In the genomic region with DNA sequence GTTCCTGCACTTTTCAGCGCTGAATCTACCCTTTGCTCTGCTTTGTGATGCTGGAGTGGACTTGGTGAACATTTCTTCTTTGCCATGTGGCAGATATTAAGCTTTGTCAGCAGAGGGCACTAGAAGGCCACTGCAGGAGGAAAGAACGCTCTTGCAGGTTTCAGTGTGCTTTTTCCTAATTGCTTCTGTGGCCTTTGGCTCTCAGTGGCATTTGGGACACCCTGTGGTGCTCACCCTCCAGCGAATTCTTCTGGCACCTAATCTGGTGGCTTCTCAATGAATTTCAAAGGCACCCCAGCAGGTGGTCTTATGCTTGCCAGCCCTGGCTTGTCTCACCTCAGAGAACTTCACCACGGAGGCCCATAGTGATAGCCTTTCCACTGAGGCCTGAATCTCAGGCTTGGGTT, we compare ENCODE assay signal across 8 cellular contexts.
A peak's percentile ranks its signal among the peaks of the same experiment; 100 is the strongest.
DNase-seq lines count a peak whose midpoint lies in the region; ATAC-seq and TF ChIP-seq lines count a peak whose summit lies in the region.

No MANE protein-coding gene starts in this region.

- peaks cover 1% of the 10 kb centered on the region for H3K4me1 Mint-ChIP-seq in Calu3 (ENCODE audit: low read depth, unreplicated experiment)
- H3K4me1 Mint-ChIP-seq in activated T-cell treated with anti-CD3 and anti-CD28 coated beads, Interleukin-2, amount 50 U/mL, for 72 hours (ENCODE audit: low read depth) = no peaks in the 10 kb centered on the region

- no peak for TF ChIP-seq CTCF in Calu3 (IDR thresholded peaks at IDR 0.05; ENCODE audit: unreplicated experiment)
- peak; percentile 74 for TF ChIP-seq CTCF in HFF-Myc (IDR thresholded peaks at IDR 0.05; ENCODE audit: low read depth, low read length, missing control alignments)
- peak; percentile 73 for TF ChIP-seq CTCF in hepatocyte (IDR thresholded peaks at IDR 0.05; ENCODE audit: poor library complexity)

- no TSS peak for BruUV-seq in Calu3 (replicated peaks; lab: Mats Ljungman, UMichigan)

- H4K20me1 ChIP-seq in hepatocyte (ENCODE audit: insufficient read depth, poor library complexity, severe bottlenecking) = no peaks in the 10 kb centered on the region

- H3K9me3 ChIP-seq in hepatocyte (ENCODE audit: low read depth) = no peaks in the 10 kb centered on the region

- CTCF ChIA-PET in Calu3 (lab: Charles Lee) = interaction anchor here (0.9 to 2.4 kb wide), 4 partner anchors 9 to 379 kb away, joined by 3 to 8 read pairs (median 3); no protein-coding TSS in a partner anchor

- H3K36me3 ChIP-seq in hepatocyte (replicated peaks; ENCODE audit: insufficient read depth, low read depth) = no peaks in the 10 kb centered on the region

- DNase-seq in Calu3 (peak; percentile 40), HFF-Myc (ENCODE audit: extremely low read depth, low read depth) (peak; percentile 11), NCI-H526 treated with DMSO at 0.1 percent for 48 hours (lab: John Stamatoyannopoulos, UW) (peak; percentile 7), hepatocyte (ENCODE audit: low spot score) (peak; percentile 58)
- DNase-seq in activated T-cell treated with anti-CD3 and anti-CD28 coated beads, Interleukin-2, amount 50 U/mL, for 72 hours = peak; percentile 42 to 45
- DNase-seq in stimulated activated CD4-positive, alpha-beta T cell treated with anti-CD3 and anti-CD28 coated beads, Interleukin-12 subunit alpha, Interleukin-12 subunit beta, amount 100 ng/mL, for 4 hours = peak; percentile 7

- H3K27ac Mint-ChIP-seq in Calu3 (ENCODE audit: unreplicated experiment) = no peak overlapping the region
- no peak overlapping the region for H3K27ac Mint-ChIP-seq in activated T-cell treated with anti-CD3 and anti-CD28 coated beads, Interleukin-2, amount 50 U/mL, for 72 hours

- ATAC-seq in activated T-cell treated with anti-CD3 and anti-CD28 coated beads, Interleukin-2, amount 50 U/mL, for 72 hours (replicated peaks in 1 of 2) = peak; percentile 50 to 58
- ATAC-seq in GM21447 (IDR thresholded peaks at IDR 0.05; ENCODE audit: unreplicated experiment) = no peak
- no peak for ATAC-seq in HG03378 (IDR thresholded peaks at IDR 0.05; ENCODE audit: unreplicated experiment)

- no peak overlapping the region for H3K4me2 ChIP-seq in hepatocyte

- H3K27me3 ChIP-seq in hepatocyte = no peaks in the 10 kb centered on the region

- H3K4me1 ChIP-seq in hepatocyte (ENCODE audit: insufficient read depth) = no peaks in the 10 kb centered on the region

- H2AFZ ChIP-seq in hepatocyte = no peak overlapping the region

- H3K27me3 Mint-ChIP-seq in Calu3 (ENCODE audit: unreplicated experiment) = no peaks in the 10 kb centered on the region
- H3K27me3 Mint-ChIP-seq in activated T-cell treated with anti-CD3 and anti-CD28 coated beads, Interleukin-2, amount 50 U/mL, for 72 hours (ENCODE audit: low read depth) = peaks cover 13% of the 10 kb centered on the region

- H3K4me3 ChIP-seq in HFF-Myc (replicated peaks; ENCODE audit: low read depth, low read length) = no peak overlapping the region
- no peak overlapping the region for H3K4me3 ChIP-seq in hepatocyte

- H3K9me2 ChIP-seq in hepatocyte (replicated peaks; ENCODE audit: insufficient read depth) = no peaks in the 10 kb centered on the region

- no peaks in the 10 kb centered on the region for H3K79me2 ChIP-seq in hepatocyte

- intact Hi-C loops in Calu3 (cut with micrococcal nuclease; ENCODE audit: unreplicated experiment) = loop anchor here (2.0 to 5.0 kb wide), 2 partner anchors 36 to 548 kb away; no protein-coding TSS in a partner anchor

- H3K4me3 Mint-ChIP-seq in Calu3 (ENCODE audit: low read depth, unreplicated experiment) = no peak overlapping the region
- H3K4me3 Mint-ChIP-seq in activated T-cell treated with anti-CD3 and anti-CD28 coated beads, Interleukin-2, amount 50 U/mL, for 72 hours = no peak overlapping the region

- no peak overlapping the region for H3K27ac ChIP-seq in hepatocyte

- 16% methylated on average over 4 of the region's 4 CpGs for WGBS in hepatocyte (ENCODE audit: low lambda C conversion rate, missing lambda C conversion rate)

- H3K9me3 Mint-ChIP-seq in Calu3 (ENCODE audit: low read depth, unreplicated experiment) = no peaks in the 10 kb centered on the region
- H3K9me3 Mint-ChIP-seq in activated T-cell treated with anti-CD3 and anti-CD28 coated beads, Interleukin-2, amount 50 U/mL, for 72 hours = peaks cover 0 to 2% of the 10 kb centered on the region in 2 donors

- no peaks in the 10 kb centered on the region for H3K36me3 Mint-ChIP-seq in Calu3 (ENCODE audit: insufficient read depth, unreplicated experiment)
- H3K36me3 Mint-ChIP-seq in activated T-cell treated with anti-CD3 and anti-CD28 coated beads, Interleukin-2, amount 50 U/mL, for 72 hours (ENCODE audit: insufficient read depth in 2 of 2) = peaks cover under 1 to 2% of the 10 kb centered on the region in 2 donors

Comparison
In these comparisons a context has a peak if more than half of its experiments do, and no peak if none do; other contexts are left out.
1. DNase-seq: peak in every context shown above with its lines; median percentile 58 in hepatocyte; 44 in activated T-cell treated with anti-CD3 and anti-CD28 coated beads, Interleukin-2, amount 50 U/mL, for 72 hours; 40 in Calu3; 11 in HFF-Myc; 7 in NCI-H526 treated with DMSO at 0.1 percent for 48 hours; 7 in stimulated activated CD4-positive, alpha-beta T cell treated with anti-CD3 and anti-CD28 coated beads, Interleukin-12 subunit alpha, Interleukin-12 subunit beta, amount 100 ng/mL, for 4 hours.
2. ATAC-seq: peak in activated T-cell treated with anti-CD3 and anti-CD28 coated beads, Interleukin-2, amount 50 U/mL, for 72 hours (2 of 2); none in GM21447 (single experiment) and HG03378 (single experiment).